Comparison of ENCODE assay signal across 17 cellular contexts in the genomic region with DNA sequence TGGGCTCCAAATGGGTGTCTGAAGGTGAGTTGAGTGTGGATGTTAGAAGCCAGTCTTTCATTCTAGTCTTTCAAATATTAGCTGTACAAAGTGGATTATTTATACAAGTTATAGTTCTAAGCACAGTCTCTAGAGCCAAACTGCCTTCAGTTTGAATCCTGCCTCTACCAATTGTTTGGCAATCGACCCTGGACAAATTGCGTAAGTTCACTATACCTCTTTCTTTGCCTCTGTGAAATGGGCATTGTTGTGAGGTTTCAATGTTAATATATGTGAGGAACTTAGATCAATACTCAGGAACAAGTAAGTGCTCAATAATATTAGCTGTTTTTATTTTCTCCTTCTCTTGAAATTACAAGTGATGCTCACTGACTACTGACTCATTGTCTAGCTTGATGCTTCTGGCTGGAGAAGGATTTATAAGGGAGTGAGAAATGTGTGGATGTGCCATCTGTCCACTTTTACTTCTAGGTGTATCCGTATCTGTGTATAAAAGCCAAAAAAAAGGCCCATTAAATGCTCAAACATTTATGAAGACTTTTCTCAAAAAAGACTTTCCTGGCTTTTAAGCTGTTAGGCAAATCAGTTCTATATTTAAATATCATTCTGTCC. TPM values are rescaled to one million over a fixed set of nuclear protein-coding genes. Genes with fewer than 3 reads are reported as not detected.
DNase-seq lines count a peak whose midpoint lies in the region; ATAC-seq and TF ChIP-seq lines count a peak whose summit lies in the region.
"Had no signal": no experiment of that assay in that cellular context is flagged by ENCODE, and none has a peak within 500 bp of the region (broad histone marks: within the 10 kb centered on the region; RNA-seq: fewer than 3 reads in every experiment).

No MANE protein-coding gene starts in this region.

- H3K27me3 Mint-ChIP-seq in MCF 10A (ENCODE audit: insufficient read depth, unreplicated experiment), result no peaks in the 10 kb centered on the region

- ATAC-seq in lower lobe of right lung (no peak), HG02798 (IDR thresholded peaks at IDR 0.05; ENCODE audit: poor library complexity, unreplicated experiment) (no peak)
- ATAC-seq: CD8-positive, alpha-beta T cell had no signal

- peaks cover 41% of the 10 kb centered on the region for H3K4me1 Mint-ChIP-seq in MCF 10A (ENCODE audit: insufficient read depth, unreplicated experiment)

- TF ChIP-seq CTCF in breast epithelium (IDR thresholded peaks at IDR 0.05) (no peak), MCF 10A (IDR thresholded peaks at IDR 0.05; ENCODE audit: unreplicated experiment) (no peak), VCaP (conservative IDR thresholded peaks at IDR 0.05) (no peak), lower lobe of right lung (IDR thresholded peaks at IDR 0.05) (no peak), thyroid gland (IDR thresholded peaks at IDR 0.05) (no peak)

- no peaks in the 10 kb centered on the region for H3K36me3 Mint-ChIP-seq in MCF 10A (ENCODE audit: insufficient read depth, unreplicated experiment)
- H3K36me3 Mint-ChIP-seq: CD8-positive, alpha-beta T cell had no signal

- intact Hi-C loops in breast epithelium (cut with DNase I; ENCODE audit: low total_unique reads) (no loop called here), MCF 10A (cut with micrococcal nuclease) (no loop called here), lower lobe of right lung (cut with DNase I) (no loop called here), thyroid gland (cut with DNase I) (no loop called here)

- H3K27ac ChIP-seq in breast epithelium (peak overlapping the region; percentile 64 to 92), VCaP (peak overlapping the region; percentile 77), lower lobe of right lung (peak overlapping the region; percentile 32), thyroid gland (peak overlapping the region; percentile 85 to 95 (median 92))
- H3K27ac ChIP-seq: HL-60 had no signal

- POLR2A ChIA-PET in MCF 10A (lab: Yijun Ruan, JAX), result interaction anchor here (0.6 kb wide), 1 partner anchor 27 kb away, joined by 3 read pairs; no protein-coding TSS in a partner anchor

- no peak overlapping the region for H3K4me3 Mint-ChIP-seq in MCF 10A (ENCODE audit: unreplicated experiment)
- H3K4me3 Mint-ChIP-seq: CD8-positive, alpha-beta T cell; T-helper 1 cell treated with Interleukin-12 subunit alpha and Interleukin-12 subunit beta and Interleukin-4 antibody, amounts not matched to agents 30 μg/mL and 1 μg/mL, for 36 hours had no signal

- no peak for DNase-seq in breast epithelium (ENCODE audit: low spot score in 2 of 2)
- no peak for DNase-seq in MCF 10A (ENCODE audit: unreplicated experiment)
- DNase-seq in lower lobe of right lung, result no peak
- DNase-seq in thyroid gland, result no peak
- DNase-seq in globus pallidus (ENCODE audit: low spot score), result no peak
- DNase-seq in dedifferentiated amniotic fluid mesenchymal stem cell (ENCODE audit: extremely low spot score), result no peak
- DNase-seq: activated CD8-positive, alpha-beta memory T cell treated with anti-CD3 and anti-CD28 coated beads, Interleukin-2, amount 50 U/mL, for 4 hours; activated naive CD4-positive, alpha-beta T cell treated with anti-CD3 and anti-CD28 coated beads, Interleukin-2, amount 50 U/mL, for 16 hours; CD8-positive, alpha-beta T cell; central memory CD4-positive, alpha-beta T cell; NCI-H2029; NCI-H748 treated with DMSO at 0.1 percent for 48 hours; substantia nigra had no signal

- no peaks in the 10 kb centered on the region for H3K27me3 ChIP-seq in breast epithelium
- H3K27me3 ChIP-seq in lower lobe of right lung (ENCODE audit: low read depth), result no peaks in the 10 kb centered on the region
- H3K27me3 ChIP-seq in thyroid gland, result no peaks in the 10 kb centered on the region

- no peak for TF ChIP-seq POLR2A in breast epithelium (IDR thresholded peaks at IDR 0.05)
- TF ChIP-seq POLR2A in thyroid gland (IDR thresholded peaks at IDR 0.05), result no peak

- CTCF ChIA-PET in MCF 10A (lab: Yijun Ruan, JAX), result interaction anchor here (0.5 to 0.7 kb wide), 3 partner anchors 8 to 266 kb away, joined by 3 to 5 read pairs (median 3); no protein-coding TSS in a partner anchor

- H3K27ac Mint-ChIP-seq in MCF 10A (ENCODE audit: low read depth, unreplicated experiment), result no peak overlapping the region
- H3K27ac Mint-ChIP-seq: CD8-positive, alpha-beta T cell; T-helper 1 cell treated with Interleukin-12 subunit alpha and Interleukin-12 subunit beta and Interleukin-4 antibody, amounts not matched to agents 30 μg/mL and 1 μg/mL, for 36 hours had no signal

- H3K4me1 ChIP-seq in breast epithelium (peaks cover 0 to 21% of the 10 kb centered on the region in 2 donors), lower lobe of right lung (peaks cover 52% of the 10 kb centered on the region), thyroid gland (peaks cover 52 to 64% of the 10 kb centered on the region in 2 donors)

- H3K9me3 ChIP-seq in breast epithelium, result no peaks in the 10 kb centered on the region
- H3K9me3 ChIP-seq in lower lobe of right lung, result no peaks in the 10 kb centered on the region
- no peaks in the 10 kb centered on the region for H3K9me3 ChIP-seq in thyroid gland

- no peaks in the 10 kb centered on the region for H3K36me3 ChIP-seq in breast epithelium
- no peaks in the 10 kb centered on the region for H3K36me3 ChIP-seq in lower lobe of right lung
- H3K36me3 ChIP-seq in thyroid gland, result no peaks in the 10 kb centered on the region

- no TSS peak for BruUV-seq in MCF 10A (replicated peaks; lab: Mats Ljungman, UMichigan)

- H3K9me3 Mint-ChIP-seq in MCF 10A (ENCODE audit: unreplicated experiment), result no peaks in the 10 kb centered on the region
- H3K9me3 Mint-ChIP-seq: CD8-positive, alpha-beta T cell had no signal

- H3K4me3 ChIP-seq in breast epithelium (no peak overlapping the region), lower lobe of right lung (no peak overlapping the region), thyroid gland (replicated peaks in 1 of 3) (no peak overlapping the region)

- WGBS in thyroid gland, 2 donors, result 86% methylated on average over 3 of the region's 3 CpGs

RNA-seq across cellular contexts. Expression of a gene that starts 48.1 kb away (rescaled TPM):
- total RNA-seq in breast epithelium, result 10 to 100 TPM; 33.0 to 66.9 (median 62.3) TPM
- total RNA-seq in MCF 10A (2022), result 78.0 and 79.8 TPM in 2 replicates
- total RNA-seq in lower lobe of right lung, result 63.8 TPM
- total RNA-seq in thyroid gland, result 100 to 1,000 TPM in 2 of 4 donors, 10 to 100 TPM in 2; 67.3 to 187 (median 99.4) TPM

Comparison
In these comparisons a context has a peak if more than half of its experiments do, and no peak if none do; other contexts are left out.
1. H3K27ac ChIP-seq: peak in every context shown above with its lines; median percentile 92 in thyroid gland; 78 in breast epithelium; 77 in VCaP; 32 in lower lobe of right lung.